ENCODE assay signal across 1 cellular context in the genomic region with DNA sequence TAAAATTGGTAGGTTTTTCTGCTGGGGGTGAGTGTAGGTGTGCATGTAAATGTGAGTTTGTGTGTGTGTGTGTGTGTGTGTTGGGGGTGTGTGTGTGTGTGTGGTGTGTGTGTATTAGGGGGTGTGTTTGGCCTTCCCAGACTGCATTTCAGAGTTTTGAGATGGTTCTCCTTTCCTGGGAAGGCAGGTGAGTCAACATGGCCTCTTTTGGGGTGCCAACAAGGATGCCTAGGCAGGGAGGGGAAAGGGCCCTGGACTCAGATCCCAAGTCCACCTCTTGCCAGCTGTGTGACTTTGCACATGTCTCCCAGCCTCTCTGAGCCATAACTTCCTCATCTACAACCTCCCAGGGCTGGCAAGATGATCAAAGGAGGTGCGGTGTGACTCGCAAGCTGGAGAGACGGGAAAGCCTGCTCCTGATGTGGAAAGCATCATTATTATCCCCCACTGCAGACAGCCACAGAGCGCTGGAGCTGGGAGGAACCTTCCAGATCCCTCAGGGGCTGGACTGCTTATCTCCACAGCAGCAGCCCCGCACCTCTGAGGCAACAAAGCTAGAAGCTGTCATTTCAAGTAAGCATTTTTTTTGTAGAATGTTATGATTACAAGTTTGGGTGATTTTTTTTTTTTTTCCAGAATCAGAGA.
TF ChIP-seq lines count a peak whose summit lies in the region.

No MANE protein-coding gene starts in this region.

TF ChIP-seq in K562, 482 proteins besides CTCF, POLR2A, EP300 and RAD21 (continued from another document and continues in another):
- TF ChIP-seq, protein P1, sequence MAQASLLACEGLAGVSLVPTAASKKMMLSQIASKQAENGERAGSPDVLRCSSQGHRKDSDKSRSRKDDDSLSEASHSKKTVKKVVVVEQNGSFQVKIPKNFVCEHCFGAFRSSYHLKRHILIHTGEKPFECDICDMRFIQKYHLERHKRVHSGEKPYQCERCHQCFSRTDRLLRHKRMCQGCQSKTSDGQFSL (CRISPR knock-in tag; IDR thresholded peaks at IDR 0.05): no peak
- TF ChIP-seq, protein P1 (tag; IDR thresholded peaks at IDR 0.05): no peak
- TF ChIP-seq, protein P2, sequence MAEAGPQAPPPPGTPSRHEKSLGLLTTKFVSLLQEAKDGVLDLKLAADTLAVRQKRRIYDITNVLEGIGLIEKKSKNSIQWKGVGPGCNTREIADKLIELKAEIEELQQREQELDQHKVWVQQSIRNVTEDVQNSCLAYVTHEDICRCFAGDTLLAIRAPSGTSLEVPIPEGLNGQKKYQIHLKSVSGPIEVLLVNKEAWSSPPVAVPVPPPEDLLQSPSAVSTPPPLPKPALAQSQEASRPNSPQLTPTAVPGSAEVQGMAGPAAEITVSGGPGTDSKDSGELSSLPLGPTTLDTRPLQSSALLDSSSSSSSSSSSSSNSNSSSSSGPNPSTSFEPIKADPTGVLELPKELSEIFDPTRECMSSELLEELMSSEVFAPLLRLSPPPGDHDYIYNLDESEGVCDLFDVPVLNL (CRISPR knock-in tag; IDR thresholded peaks at IDR 0.05; ENCODE audit: low read depth): no peak
- TF ChIP-seq ZFP30 (CRISPR knock-in tag; IDR thresholded peaks at IDR 0.05; ENCODE audit: borderline replicate concordance): no peak
- TF ChIP-seq ZFP36 (IDR thresholded peaks at IDR 0.05; ENCODE audit: low read depth, low read length, partially characterized antibody): peak; percentile 92
- peak; percentile 41; the same call in 1 of the 2 replicates for TF ChIP-seq GATA2 (CRISPR knock-in tag; IDR thresholded peaks at IDR 0.05)
- TF ChIP-seq ZNF324 (CRISPR knock-in tag; IDR thresholded peaks at IDR 0.05): no peak
- peak; percentile 39; the same call in 1 of the 2 replicates for TF ChIP-seq POLR2AphosphoS5 (IDR thresholded peaks at IDR 0.05; ENCODE audit: control insufficient read depth, insufficient read depth, low read depth, low read length)
- peak; percentile 63 to 76; a peak in 3 of 4 replicates for TF ChIP-seq RCOR1 (IDR thresholded peaks at IDR 0.05; ENCODE audit: borderline replicate concordance in 1 of 2, low read depth in 2 of 2, low read length in 2 of 2)
- TF ChIP-seq SLC30A9 (CRISPR knock-in tag; IDR thresholded peaks at IDR 0.05): no peak
- TF ChIP-seq, protein P3, sequence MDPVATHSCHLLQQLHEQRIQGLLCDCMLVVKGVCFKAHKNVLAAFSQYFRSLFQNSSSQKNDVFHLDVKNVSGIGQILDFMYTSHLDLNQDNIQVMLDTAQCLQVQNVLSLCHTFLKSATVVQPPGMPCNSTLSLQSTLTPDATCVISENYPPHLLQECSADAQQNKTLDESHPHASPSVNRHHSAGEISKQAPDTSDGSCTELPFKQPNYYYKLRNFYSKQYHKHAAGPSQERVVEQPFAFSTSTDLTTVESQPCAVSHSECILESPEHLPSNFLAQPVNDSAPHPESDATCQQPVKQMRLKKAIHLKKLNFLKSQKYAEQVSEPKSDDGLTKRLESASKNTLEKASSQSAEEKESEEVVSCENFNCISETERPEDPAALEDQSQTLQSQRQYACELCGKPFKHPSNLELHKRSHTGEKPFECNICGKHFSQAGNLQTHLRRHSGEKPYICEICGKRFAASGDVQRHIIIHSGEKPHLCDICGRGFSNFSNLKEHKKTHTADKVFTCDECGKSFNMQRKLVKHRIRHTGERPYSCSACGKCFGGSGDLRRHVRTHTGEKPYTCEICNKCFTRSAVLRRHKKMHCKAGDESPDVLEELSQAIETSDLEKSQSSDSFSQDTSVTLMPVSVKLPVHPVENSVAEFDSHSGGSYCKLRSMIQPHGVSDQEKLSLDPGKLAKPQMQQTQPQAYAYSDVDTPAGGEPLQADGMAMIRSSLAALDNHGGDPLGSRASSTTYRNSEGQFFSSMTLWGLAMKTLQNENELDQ (CRISPR knock-in tag; IDR thresholded peaks at IDR 0.05; ENCODE audit: borderline replicate concordance): no peak
- TF ChIP-seq SMAD1 (IDR thresholded peaks at IDR 0.05; ENCODE audit: low read depth, low read length, partially characterized antibody): no peak
- TF ChIP-seq, protein P4, sequence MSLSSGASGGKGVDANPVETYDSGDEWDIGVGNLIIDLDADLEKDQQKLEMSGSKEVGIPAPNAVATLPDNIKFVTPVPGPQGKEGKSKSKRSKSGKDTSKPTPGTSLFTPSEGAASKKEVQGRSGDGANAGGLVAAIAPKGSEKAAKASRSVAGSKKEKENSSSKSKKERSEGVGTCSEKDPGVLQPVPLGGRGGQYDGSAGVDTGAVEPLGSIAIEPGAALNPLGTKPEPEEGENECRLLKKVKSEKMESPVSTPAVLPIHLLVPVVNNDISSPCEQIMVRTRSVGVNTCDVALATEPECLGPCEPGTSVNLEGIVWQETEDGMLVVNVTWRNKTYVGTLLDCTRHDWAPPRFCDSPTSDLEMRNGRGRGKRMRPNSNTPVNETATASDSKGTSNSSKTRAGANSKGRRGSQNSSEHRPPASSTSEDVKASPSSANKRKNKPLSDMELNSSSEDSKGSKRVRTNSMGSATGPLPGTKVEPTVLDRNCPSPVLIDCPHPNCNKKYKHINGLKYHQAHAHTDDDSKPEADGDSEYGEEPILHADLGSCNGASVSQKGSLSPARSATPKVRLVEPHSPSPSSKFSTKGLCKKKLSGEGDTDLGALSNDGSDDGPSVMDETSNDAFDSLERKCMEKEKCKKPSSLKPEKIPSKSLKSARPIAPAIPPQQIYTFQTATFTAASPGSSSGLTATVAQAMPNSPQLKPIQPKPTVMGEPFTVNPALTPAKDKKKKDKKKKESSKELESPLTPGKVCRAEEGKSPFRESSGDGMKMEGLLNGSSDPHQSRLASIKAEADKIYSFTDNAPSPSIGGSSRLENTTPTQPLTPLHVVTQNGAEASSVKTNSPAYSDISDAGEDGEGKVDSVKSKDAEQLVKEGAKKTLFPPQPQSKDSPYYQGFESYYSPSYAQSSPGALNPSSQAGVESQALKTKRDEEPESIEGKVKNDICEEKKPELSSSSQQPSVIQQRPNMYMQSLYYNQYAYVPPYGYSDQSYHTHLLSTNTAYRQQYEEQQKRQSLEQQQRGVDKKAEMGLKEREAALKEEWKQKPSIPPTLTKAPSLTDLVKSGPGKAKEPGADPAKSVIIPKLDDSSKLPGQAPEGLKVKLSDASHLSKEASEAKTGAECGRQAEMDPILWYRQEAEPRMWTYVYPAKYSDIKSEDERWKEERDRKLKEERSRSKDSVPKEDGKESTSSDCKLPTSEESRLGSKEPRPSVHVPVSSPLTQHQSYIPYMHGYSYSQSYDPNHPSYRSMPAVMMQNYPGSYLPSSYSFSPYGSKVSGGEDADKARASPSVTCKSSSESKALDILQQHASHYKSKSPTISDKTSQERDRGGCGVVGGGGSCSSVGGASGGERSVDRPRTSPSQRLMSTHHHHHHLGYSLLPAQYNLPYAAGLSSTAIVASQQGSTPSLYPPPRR (CRISPR knock-in tag; IDR thresholded peaks at IDR 0.05; ENCODE audit: borderline replicate concordance): no peak
- peak; percentile 90 for TF ChIP-seq RBM25 (IDR thresholded peaks at IDR 0.05; ENCODE audit: low read depth, low read length, severe bottlenecking)
- TF ChIP-seq, protein P5, sequence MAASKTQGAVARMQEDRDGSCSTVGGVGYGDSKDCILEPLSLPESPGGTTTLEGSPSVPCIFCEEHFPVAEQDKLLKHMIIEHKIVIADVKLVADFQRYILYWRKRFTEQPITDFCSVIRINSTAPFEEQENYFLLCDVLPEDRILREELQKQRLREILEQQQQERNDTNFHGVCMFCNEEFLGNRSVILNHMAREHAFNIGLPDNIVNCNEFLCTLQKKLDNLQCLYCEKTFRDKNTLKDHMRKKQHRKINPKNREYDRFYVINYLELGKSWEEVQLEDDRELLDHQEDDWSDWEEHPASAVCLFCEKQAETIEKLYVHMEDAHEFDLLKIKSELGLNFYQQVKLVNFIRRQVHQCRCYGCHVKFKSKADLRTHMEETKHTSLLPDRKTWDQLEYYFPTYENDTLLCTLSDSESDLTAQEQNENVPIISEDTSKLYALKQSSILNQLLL (CRISPR knock-in tag; IDR thresholded peaks at IDR 0.05; ENCODE audit: borderline replicate concordance): no peak
- 0 out of 2 replicates have a peak, but pooled peaks have one; percentile 13 for TF ChIP-seq STAT5A (IDR thresholded peaks at IDR 0.05; ENCODE audit: borderline replicate concordance, low read length)
- TF ChIP-seq ZNF239 (CRISPR knock-in tag; IDR thresholded peaks at IDR 0.05): no peak
- no peak for TF ChIP-seq KDM2B (CRISPR knock-in tag; IDR thresholded peaks at IDR 0.05)
- TF ChIP-seq LEF1 (IDR thresholded peaks at IDR 0.05): peak; percentile 36; the same call in 1 of the 2 replicates
- peak; percentile 88; the same call in 1 of the 2 replicates for TF ChIP-seq HDGF (IDR thresholded peaks at IDR 0.05)
- TF ChIP-seq GATAD2A (IDR thresholded peaks at IDR 0.05): 0 out of 2 replicates have a peak, but pooled peaks have one; percentile 25
- TF ChIP-seq ARID1B (IDR thresholded peaks at IDR 0.05): peak; percentile 75
- peak; percentile 19; the same call in 1 of the 2 replicates for TF ChIP-seq JUND (IDR thresholded peaks at IDR 0.05; ENCODE audit: borderline replicate concordance, low read depth, low read length)
- TF ChIP-seq JUND (tag; IDR thresholded peaks at IDR 0.05; ENCODE audit: borderline replicate concordance, low read depth, low read length): peak; percentile 22; the same call in 1 of the 3 replicates
- TF ChIP-seq FOXA1 (IDR thresholded peaks at IDR 0.05; ENCODE audit: borderline replicate concordance): no peak
- peak; percentile 93 for TF ChIP-seq SMARCA5 (IDR thresholded peaks at IDR 0.05)
- TF ChIP-seq, protein P6, sequence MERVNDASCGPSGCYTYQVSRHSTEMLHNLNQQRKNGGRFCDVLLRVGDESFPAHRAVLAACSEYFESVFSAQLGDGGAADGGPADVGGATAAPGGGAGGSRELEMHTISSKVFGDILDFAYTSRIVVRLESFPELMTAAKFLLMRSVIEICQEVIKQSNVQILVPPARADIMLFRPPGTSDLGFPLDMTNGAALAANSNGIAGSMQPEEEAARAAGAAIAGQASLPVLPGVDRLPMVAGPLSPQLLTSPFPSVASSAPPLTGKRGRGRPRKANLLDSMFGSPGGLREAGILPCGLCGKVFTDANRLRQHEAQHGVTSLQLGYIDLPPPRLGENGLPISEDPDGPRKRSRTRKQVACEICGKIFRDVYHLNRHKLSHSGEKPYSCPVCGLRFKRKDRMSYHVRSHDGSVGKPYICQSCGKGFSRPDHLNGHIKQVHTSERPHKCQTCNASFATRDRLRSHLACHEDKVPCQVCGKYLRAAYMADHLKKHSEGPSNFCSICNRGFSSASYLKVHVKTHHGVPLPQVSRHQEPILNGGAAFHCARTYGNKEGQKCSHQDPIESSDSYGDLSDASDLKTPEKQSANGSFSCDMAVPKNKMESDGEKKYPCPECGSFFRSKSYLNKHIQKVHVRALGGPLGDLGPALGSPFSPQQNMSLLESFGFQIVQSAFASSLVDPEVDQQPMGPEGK (CRISPR knock-in tag; IDR thresholded peaks at IDR 0.05; ENCODE audit: borderline replicate concordance): no peak
- TF ChIP-seq, protein P7, sequence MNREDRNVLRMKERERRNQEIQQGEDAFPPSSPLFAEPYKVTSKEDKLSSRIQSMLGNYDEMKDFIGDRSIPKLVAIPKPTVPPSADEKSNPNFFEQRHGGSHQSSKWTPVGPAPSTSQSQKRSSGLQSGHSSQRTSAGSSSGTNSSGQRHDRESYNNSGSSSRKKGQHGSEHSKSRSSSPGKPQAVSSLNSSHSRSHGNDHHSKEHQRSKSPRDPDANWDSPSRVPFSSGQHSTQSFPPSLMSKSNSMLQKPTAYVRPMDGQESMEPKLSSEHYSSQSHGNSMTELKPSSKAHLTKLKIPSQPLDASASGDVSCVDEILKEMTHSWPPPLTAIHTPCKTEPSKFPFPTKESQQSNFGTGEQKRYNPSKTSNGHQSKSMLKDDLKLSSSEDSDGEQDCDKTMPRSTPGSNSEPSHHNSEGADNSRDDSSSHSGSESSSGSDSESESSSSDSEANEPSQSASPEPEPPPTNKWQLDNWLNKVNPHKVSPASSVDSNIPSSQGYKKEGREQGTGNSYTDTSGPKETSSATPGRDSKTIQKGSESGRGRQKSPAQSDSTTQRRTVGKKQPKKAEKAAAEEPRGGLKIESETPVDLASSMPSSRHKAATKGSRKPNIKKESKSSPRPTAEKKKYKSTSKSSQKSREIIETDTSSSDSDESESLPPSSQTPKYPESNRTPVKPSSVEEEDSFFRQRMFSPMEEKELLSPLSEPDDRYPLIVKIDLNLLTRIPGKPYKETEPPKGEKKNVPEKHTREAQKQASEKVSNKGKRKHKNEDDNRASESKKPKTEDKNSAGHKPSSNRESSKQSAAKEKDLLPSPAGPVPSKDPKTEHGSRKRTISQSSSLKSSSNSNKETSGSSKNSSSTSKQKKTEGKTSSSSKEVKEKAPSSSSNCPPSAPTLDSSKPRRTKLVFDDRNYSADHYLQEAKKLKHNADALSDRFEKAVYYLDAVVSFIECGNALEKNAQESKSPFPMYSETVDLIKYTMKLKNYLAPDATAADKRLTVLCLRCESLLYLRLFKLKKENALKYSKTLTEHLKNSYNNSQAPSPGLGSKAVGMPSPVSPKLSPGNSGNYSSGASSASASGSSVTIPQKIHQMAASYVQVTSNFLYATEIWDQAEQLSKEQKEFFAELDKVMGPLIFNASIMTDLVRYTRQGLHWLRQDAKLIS (CRISPR knock-in tag; IDR thresholded peaks at IDR 0.05): no peak
- TF ChIP-seq ZNF707 (CRISPR knock-in tag; conservative IDR thresholded peaks at IDR 0.05): no peak
- no peak for TF ChIP-seq DDX20 (tag; IDR thresholded peaks at IDR 0.05; ENCODE audit: low read depth)
